ENCODE assay signal across 20 cellular contexts in the genomic region with DNA sequence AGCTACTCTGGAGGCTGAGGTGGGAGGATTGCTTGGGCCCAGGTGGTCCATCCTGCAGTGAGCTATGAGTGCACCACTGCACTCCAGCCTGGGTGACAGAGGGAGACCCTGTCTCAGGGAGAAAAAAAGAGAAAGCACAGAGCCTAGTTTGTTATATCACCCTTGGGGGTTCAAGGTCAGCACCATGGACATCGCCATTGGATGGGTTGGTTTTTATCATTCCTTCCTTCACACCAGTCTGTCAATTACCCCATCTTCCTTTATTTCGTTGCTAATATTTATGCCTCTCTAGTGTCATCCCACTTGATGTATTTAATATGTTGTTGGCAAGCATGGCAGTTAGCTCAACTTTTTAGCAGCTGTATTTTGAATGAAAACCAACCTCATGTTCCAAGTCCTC.
"Had no signal": no experiment of that assay in that cellular context is flagged by ENCODE, and none has a peak within 500 bp of the region (broad histone marks: within the 10 kb centered on the region; RNA-seq: fewer than 3 reads in every experiment).

No MANE protein-coding gene starts in this region.

- H3K27ac ChIP-seq: RWPE1 had no signal

- H3K4me3 ChIP-seq: MG63 had no signal

- DNase-seq: IMR-90, Karpas-422, KBM-7, MG63, NCI-H1092 treated with DMSO at 0.1 percent for 48 hours, NCI-H1436, NCI-H187, NCI-H2029, NCI-H2081 treated with DMSO at 0.1 percent for 48 hours, NCI-H2171, NCI-H226, NCI-H446, NCI-H510A, NCI-H524 treated with DMSO at 0.1 percent for 48 hours, NCI-H69, NCI-H774, SHP77 had no signal

- FAIRE-seq: HepG2 had no signal

- H3K36me3 ChIP-seq: MG63 had no signal

- H3K27me3 ChIP-seq: MG63 had no signal

- ATAC-seq: HepG2, Panc1 had no signal

- H3K9me3 ChIP-seq: MG63 had no signal
